15 cellular contexts compared by ENCODE assay signal in genomic region chr15:67267951-67268941, GRCh38.
"Had no signal": no experiment of that assay in that cellular context is flagged by ENCODE, and none has a peak within 500 bp of the region (broad histone marks: within the 10 kb centered on the region; RNA-seq: fewer than 3 reads in every experiment).

No MANE protein-coding gene starts in this region.

- DNase-seq: activated naive CD4-positive, alpha-beta T cell; activated T-cell treated with anti-CD3 and anti-CD28 coated beads, Interleukin-2, amount 50 U/mL, for 24 hours; adrenal gland; cortex of kidney; heart left ventricle; kidney; left lung; stimulated activated CD4-positive, alpha-beta T cell treated with anti-CD3 and anti-CD28 coated beads, Interleukin-4, amount 100 ng/mL, for 24 hours; stimulated activated naive CD8-positive, alpha-beta T cell treated with anti-CD3 and anti-CD28 coated beads, Interleukin-15, Interleukin-2, amounts not matched to agents 100 U/mL and 50 U/mL, for 24 hours had no signal

- H3K27ac ChIP-seq: adrenal gland, epithelial cell of prostate, heart left ventricle, left lung, prostate gland had no signal

- H3K4me1 Mint-ChIP-seq: mesothelial cell of epicardium had no signal

- H3K27ac Mint-ChIP-seq: activated naive CD8-positive, alpha-beta T cell; activated T-cell treated with anti-CD3 and anti-CD28 coated beads, Interleukin-2, amount 50 U/mL, for 24 hours; activated T-helper 2 cell treated with anti-CD3 and anti-CD28 coated beads, Interferon-gamma antibody, Interleukin-2, Interleukin-4, amounts not matched to agents 10 μg/mL and 5 μg/mL and 100 μg/mL, durations not matched to agents 14 hours and 24 hours and 36 hours; mesothelial cell of epicardium; natural killer cell treated with Interleukin-12 subunit alpha and Interleukin-12 subunit beta and Interleukin-15 and Interleukin-18, amount 100 ng/mL, for 72 hours had no signal

- H3K36me3 ChIP-seq: adrenal gland, heart left ventricle, left lung, prostate gland had no signal

- H3K4me3 ChIP-seq: adrenal gland, heart left ventricle, left lung, prostate gland had no signal

- H3K9me3 Mint-ChIP-seq: activated T-cell treated with anti-CD3 and anti-CD28 coated beads, Interleukin-2, amount 50 U/mL, for 24 hours; activated T-helper 2 cell treated with anti-CD3 and anti-CD28 coated beads, Interferon-gamma antibody, Interleukin-2, Interleukin-4, amounts not matched to agents 10 μg/mL and 5 μg/mL and 100 μg/mL, durations not matched to agents 14 hours and 24 hours and 36 hours; natural killer cell treated with Interleukin-12 subunit alpha and Interleukin-12 subunit beta and Interleukin-15 and Interleukin-18, amount 100 ng/mL, for 72 hours had no signal

- H3K27me3 Mint-ChIP-seq: activated T-cell treated with anti-CD3 and anti-CD28 coated beads, Interleukin-2, amount 50 U/mL, for 24 hours had no signal

- H3K27me3 ChIP-seq: adrenal gland, heart left ventricle, left lung had no signal

- H3K4me1 ChIP-seq: adrenal gland, heart left ventricle, left lung, prostate gland had no signal

- H3K4me3 Mint-ChIP-seq: activated naive CD8-positive, alpha-beta T cell; activated T-cell treated with anti-CD3 and anti-CD28 coated beads, Interleukin-2, amount 50 U/mL, for 24 hours; mesothelial cell of epicardium; natural killer cell treated with Interleukin-12 subunit alpha and Interleukin-12 subunit beta and Interleukin-15 and Interleukin-18, amount 100 ng/mL, for 72 hours had no signal

- ATAC-seq: heart left ventricle; left lung; natural killer cell treated with Interleukin-12 subunit alpha and Interleukin-12 subunit beta and Interleukin-15 and Interleukin-18, amount 100 ng/mL, for 72 hours; stimulated activated naive CD8-positive, alpha-beta T cell treated with anti-CD3 and anti-CD28 coated beads, Interleukin-15, Interleukin-2, amounts not matched to agents 100 U/mL and 50 U/mL, for 24 hours had no signal

- H3K36me3 Mint-ChIP-seq: mesothelial cell of epicardium; natural killer cell treated with Interleukin-12 subunit alpha and Interleukin-12 subunit beta and Interleukin-15 and Interleukin-18, amount 100 ng/mL, for 72 hours had no signal
